In the genomic region with DNA sequence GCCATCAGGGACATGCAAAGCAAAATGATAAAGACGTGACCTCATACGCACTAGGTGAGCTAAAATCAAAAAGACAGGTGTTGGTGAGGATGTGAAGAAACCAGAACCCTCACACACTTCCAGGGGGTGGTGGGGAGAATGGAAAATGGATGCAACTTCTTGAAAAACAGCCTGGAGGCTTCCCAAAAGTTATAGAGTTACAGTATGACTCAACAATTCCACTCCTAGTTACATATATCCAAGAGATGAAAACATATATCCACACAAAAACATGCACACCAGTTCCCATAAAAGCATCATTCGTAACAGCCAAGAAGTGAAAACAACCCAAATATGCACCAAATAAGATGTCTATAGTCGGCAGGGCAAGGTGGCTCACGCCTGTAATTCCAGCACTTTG, we compare ENCODE assay signal across 18 cellular contexts. TPM values are rescaled to one million over a fixed set of nuclear protein-coding genes. Genes with fewer than 3 reads are reported as not detected.
DNase-seq lines count a peak whose midpoint lies in the region; ATAC-seq and TF ChIP-seq lines count a peak whose summit lies in the region.
"Had no signal": no experiment of that assay in that cellular context is flagged by ENCODE, and none has a peak within 500 bp of the region (broad histone marks: within the 10 kb centered on the region; RNA-seq: fewer than 3 reads in every experiment).

No MANE protein-coding gene starts in this region.

- H3K36me3 ChIP-seq in adipocyte (ENCODE audit: control insufficient read depth, insufficient read depth, low read length, severe bottlenecking) = no peaks in the 10 kb centered on the region

- H3K9me3 ChIP-seq in AG04450 (ENCODE audit: control insufficient read depth, insufficient read depth, low read length) = no peaks in the 10 kb centered on the region
- no peaks in the 10 kb centered on the region for H3K9me3 ChIP-seq in adipocyte (ENCODE audit: control insufficient read depth, low read length)

- H3K27ac ChIP-seq in AG04450 (ENCODE audit: low read depth, low read length) = peak overlapping the region; percentile 95

- POLR2A ChIA-PET in AG04450 (lab: Yijun Ruan, JAX) = interaction anchor here (0.7 kb wide), 1 partner anchor 33 kb away, joined by 5 read pairs; no protein-coding TSS in a partner anchor

- H3K9ac ChIP-seq in adipocyte (ENCODE audit: low read length) = peak overlapping the region; percentile 83

- ATAC-seq in HG03521 (IDR thresholded peaks at IDR 0.05; ENCODE audit: unreplicated experiment) = no peak
- ATAC-seq: activated CD4-positive, CD25-positive, alpha-beta regulatory T cell treated with anti-CD3 and anti-CD28 coated beads, Interleukin-2, amount 50 U/mL, for 24 hours had no signal

- CTCF ChIA-PET in AG04450 (lab: Charles Lee) = interaction anchor here (0.7 to 10.0 kb wide), 5 partner anchors 10 to 438 kb away, joined by 3 to 117 read pairs (median 4); no protein-coding TSS in a partner anchor

- H3K27me3 ChIP-seq in AG04450 (ENCODE audit: control insufficient read depth, insufficient read depth, low read length) = no peaks in the 10 kb centered on the region
- no peaks in the 10 kb centered on the region for H3K27me3 ChIP-seq in adipocyte (replicated peaks; ENCODE audit: control insufficient read depth, insufficient read depth, low read length)

- no peak for DNase-seq in AG04450 (ENCODE audit: low read depth, low spot score)
- peak; percentile 89 for DNase-seq in adipocyte (ENCODE audit: low read depth)
- DNase-seq in fibroblast of pulmonary artery (ENCODE audit: low read depth) = peak; percentile 62
- DNase-seq in stimulated activated CD8-positive, alpha-beta memory T cell treated with anti-CD3 and anti-CD28 coated beads, Interleukin-4, amount 100 ng/mL, for 48 hours = no peak
- DNase-seq in NCI-H526 (lab: John Stamatoyannopoulos, UW) = no peak
- DNase-seq: ACHN; activated naive CD4-positive, alpha-beta T cell; effector CD4-positive, alpha-beta T cell; GDM1; glutamatergic neuron; islet precursor cell; NCI-H2107; occipital lobe; RPMI8226; small intestine; T-helper 1 cell had no signal

- peaks cover 43% of the 10 kb centered on the region for H3K4me1 ChIP-seq in adipocyte (ENCODE audit: control insufficient read depth, insufficient read depth, low read length)

- TF ChIP-seq CTCF in AG04450 (IDR thresholded peaks at IDR 0.05; ENCODE audit: low read depth, low read length) (no peak), fibroblast of pulmonary artery (IDR thresholded peaks at IDR 0.05; ENCODE audit: low read length, missing control alignments) (no peak)

- H3K4me3 ChIP-seq in AG04450 (ENCODE audit: low read depth, low read length) (no peak overlapping the region), adipocyte (ENCODE audit: low read length) (no peak overlapping the region), fibroblast of pulmonary artery (replicated peaks; ENCODE audit: low read depth, low read length) (no peak overlapping the region)

RNA-seq across cellular contexts. Expression of a gene that starts 42.1 kb away (rescaled TPM):
- polyA plus RNA-seq in AG04450 (2011; rRNA removed) = not detected in 2 replicates
- not detected in 2 replicates for polyA minus RNA-seq in AG04450 (2011; rRNA and poly(A)+ RNA removed)

RNA-seq across cellular contexts. Expression of a gene that starts 45.6 kb away (rescaled TPM):
- polyA plus RNA-seq in AG04450 (2011; rRNA removed) = 59.4 and 63.8 TPM in 2 replicates
- polyA minus RNA-seq in AG04450 (2011; rRNA and poly(A)+ RNA removed) = 76.8 and 78.0 TPM in 2 replicates

RNA-seq across cellular contexts. Expression of a gene that starts 56.6 kb away (rescaled TPM):
- 111 and 113 TPM in 2 replicates for polyA plus RNA-seq in AG04450 (2011; rRNA removed)
- 115 and 126 TPM in 2 replicates for polyA minus RNA-seq in AG04450 (2011; rRNA and poly(A)+ RNA removed)

RNA-seq across cellular contexts. Expression of a gene that starts 59.0 kb away (rescaled TPM):
- not detected in 2 replicates for polyA plus RNA-seq in AG04450 (2011; rRNA removed)
- polyA minus RNA-seq in AG04450 (2011; rRNA and poly(A)+ RNA removed) = not detected in 2 replicates

Comparison
In these comparisons a context has a peak if more than half of its experiments do, and no peak if none do; other contexts are left out.
1. DNase-seq: peak in adipocyte (single experiment) and fibroblast of pulmonary artery (single experiment); none in AG04450 (single experiment), stimulated activated CD8-positive, alpha-beta memory T cell treated with anti-CD3 and anti-CD28 coated beads, Interleukin-4, amount 100 ng/mL, for 48 hours (single experiment) and NCI-H526 (0 of 2).